In the genomic region with DNA sequence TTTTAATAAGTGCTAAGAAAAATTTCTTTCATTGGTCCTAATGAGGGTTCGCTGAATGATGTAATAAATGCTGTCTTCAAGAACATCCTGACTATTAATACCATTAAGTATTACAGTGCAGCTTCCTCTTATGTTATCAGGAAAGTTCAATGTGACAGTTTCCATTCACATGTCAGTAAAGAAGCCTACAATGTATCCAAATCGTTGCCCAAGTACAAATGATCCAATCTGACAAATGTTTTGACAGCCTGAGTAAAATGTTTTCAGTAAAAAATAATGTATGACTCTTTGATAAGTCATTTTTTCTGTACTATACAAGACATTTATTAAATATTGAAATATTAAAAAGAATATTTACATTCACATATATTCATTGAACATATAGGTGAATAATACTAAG, we compare ENCODE assay signal across 32 cellular contexts.
"Had no signal": no experiment of that assay in that cellular context is flagged by ENCODE, and none has a peak within 500 bp of the region (broad histone marks: within the 10 kb centered on the region; RNA-seq: fewer than 3 reads in every experiment).

No MANE protein-coding gene starts in this region.

- H3K27me3 ChIP-seq: ascending aorta, cardiac muscle cell had no signal

- H3K36me3 ChIP-seq: ascending aorta, cardiac muscle cell, WERI-Rb-1 had no signal

- H3K4me3 ChIP-seq: ascending aorta, cardiac muscle cell had no signal

- H3K27ac ChIP-seq: ascending aorta, cardiac muscle cell, WERI-Rb-1 had no signal

- H3K4me1 ChIP-seq: ascending aorta had no signal

- ATAC-seq: activated CD4-positive, alpha-beta T cell treated with anti-CD3 and anti-CD28 coated beads for 36 hours; activated CD4-positive, CD25-positive, alpha-beta regulatory T cell treated with anti-CD3 and anti-CD28 coated beads, Interleukin-2, amount 50 U/mL, for 24 hours; activated CD8-positive, alpha-beta memory T cell treated with anti-CD3 and anti-CD28 coated beads, Interleukin-2, amount 10 ng/mL, durations not matched to agents 7 days and 5 days; activated CD8-positive, alpha-beta T cell treated with anti-CD3 and anti-CD28 coated beads, Interleukin-2, amount 10 ng/mL, durations not matched to agents 7 days and 5 days; activated naive CD8-positive, alpha-beta T cell treated with anti-CD3 and anti-CD28 coated beads, Interleukin-2, amount 50 U/mL, for 24 hours; WTC11 had no signal

- H3K9me3 ChIP-seq: ascending aorta had no signal

- DNase-seq: activated CD4-positive, alpha-beta memory T cell treated with anti-CD3 and anti-CD28 coated beads, Interleukin-2, amount 10 ng/mL, durations not matched to agents 7 days and 5 days; activated CD4-positive, alpha-beta T cell treated with anti-CD3 and anti-CD28 coated beads for 1 hour; activated CD4-positive, alpha-beta T cell treated with anti-CD3 and anti-CD28 coated beads for 36 hours; activated CD4-positive, alpha-beta T cell treated with anti-CD3 and anti-CD28 coated beads for 48 hours; activated CD4-positive, alpha-beta T cell treated with anti-CD3 and anti-CD28 coated beads, Interleukin-2, amount 10 ng/mL, durations not matched to agents 7 days and 5 days; activated CD4-positive, alpha-beta T cell treated with anti-CD3 and anti-CD28 coated beads, Interleukin-2, amount 50 U/mL, for 48 hours; activated CD4-positive, CD25-positive, alpha-beta regulatory T cell; activated CD8-positive, alpha-beta memory T cell treated with anti-CD3 and anti-CD28 coated beads for 24 hours; activated CD8-positive, alpha-beta memory T cell treated with anti-CD3 and anti-CD28 coated beads, Interleukin-2, amount 10 ng/mL, durations not matched to agents 7 days and 5 days; activated CD8-positive, alpha-beta memory T cell treated with anti-CD3 and anti-CD28 coated beads, Interleukin-2, amount 50 U/mL, for 48 hours; activated CD8-positive, alpha-beta T cell treated with anti-CD3 and anti-CD28 coated beads, Interleukin-2, amount 10 ng/mL, durations not matched to agents 7 days and 5 days; activated effector memory CD4-positive, alpha-beta T cell treated with Interleukin-2 at 50 U/mL for 16 hours; activated gamma-delta T cell; activated naive CD4-positive, alpha-beta T cell treated with anti-CD3 and anti-CD28 coated beads, Interleukin-2, amount 10 ng/mL, durations not matched to agents 7 days and 5 days; activated naive CD4-positive, alpha-beta T cell treated with Interleukin-2 at 50 U/mL for 16 hours; activated naive CD8-positive, alpha-beta T cell treated with anti-CD3 and anti-CD28 coated beads, Interleukin-2, amount 10 ng/mL, durations not matched to agents 7 days and 5 days; activated naive CD8-positive, alpha-beta T cell treated with anti-CD3 and anti-CD28 coated beads, Interleukin-2, amount 50 U/mL, for 24 hours; activated T-cell treated with anti-CD3 and anti-CD28 coated beads, Interleukin-2, amount 50 U/mL, for 24 hours; activated T-cell treated with anti-CD3 and anti-CD28 coated beads, Interleukin-2, amount 50 U/mL, for 48 hours; amygdala; anterior cingulate cortex; caudate nucleus; cerebellar nuclear complex; SW 1271; T-helper 1 cell; T-helper 2 cell; T-helper 9 cell; WERI-Rb-1 had no signal
